ENCODE assay signal across 29 cellular contexts in the genomic region with DNA sequence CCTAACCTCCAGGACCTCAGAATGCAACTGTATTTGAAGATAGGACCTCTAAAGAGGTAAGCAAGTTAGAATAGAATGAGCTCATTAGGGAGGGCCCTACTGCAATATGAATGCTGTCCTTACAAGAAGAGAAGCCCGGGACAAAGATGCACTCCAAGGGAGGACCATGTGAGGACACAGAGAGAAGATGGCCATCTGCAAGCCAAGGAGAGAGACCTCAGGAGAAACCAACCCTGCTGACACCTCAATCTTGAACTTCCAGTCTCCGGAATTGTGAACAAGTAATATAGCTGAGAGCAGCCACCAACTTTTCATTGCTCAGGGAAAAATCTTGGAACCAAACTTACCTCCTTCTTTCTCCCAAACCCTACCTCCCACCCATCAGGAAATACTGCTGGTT. TPM values are rescaled to one million over a fixed set of nuclear protein-coding genes. Genes with fewer than 3 reads are reported as not detected.
DNase-seq lines count a peak whose midpoint lies in the region; TF ChIP-seq lines count a peak whose summit lies in the region.
"Had no signal": no experiment of that assay in that cellular context is flagged by ENCODE, and none has a peak within 500 bp of the region (broad histone marks: within the 10 kb centered on the region; RNA-seq: fewer than 3 reads in every experiment).

No MANE protein-coding gene starts in this region.

- no peaks in the 10 kb centered on the region for H3K27me3 ChIP-seq in esophagus muscularis mucosa
- H3K27me3 ChIP-seq: BE2C; BLaER1; BLaER1 treated with 17β-estradiol and CSF1 and Interleukin-3, amounts not matched to agents 10 nM and 100 nM had no signal

- H3K9me3 ChIP-seq in HEK293 (ENCODE audit: control insufficient read depth, insufficient read depth, low read depth, low read length) (no peaks in the 10 kb centered on the region), esophagus muscularis mucosa (no peaks in the 10 kb centered on the region)
- H3K9me3 ChIP-seq: A549, BE2C, BLaER1, Caco-2 had no signal

- POLR2A ChIA-PET in HEK293 (lab: Yijun Ruan, JAX) (interaction anchor here (1.2 kb wide), 1 partner anchor 15 kb away, joined by 3 read pairs; no protein-coding TSS in a partner anchor), GM10248 (lab: Yijun Ruan, JAX) (no interaction called here)

- WGBS in esophagus muscularis mucosa: 96% methylated on average over 2 of the region's 2 CpGs

- H3K36me3 ChIP-seq in HEK293 (ENCODE audit: control insufficient read depth in 2 of 2, insufficient read depth in 1 of 2, low read length in 2 of 2): no peaks in the 10 kb centered on the region
- H3K36me3 ChIP-seq in esophagus muscularis mucosa: no peaks in the 10 kb centered on the region
- H3K36me3 ChIP-seq: BE2C; BLaER1; BLaER1 treated with 17β-estradiol and CSF1 and Interleukin-3, amounts not matched to agents 10 nM and 100 nM had no signal

- peak; percentile 68 for DNase-seq in esophagus muscularis mucosa (ENCODE audit: extremely low spot score)
- no peak for DNase-seq in GM20000 (ENCODE audit: low spot score)
- no peak for DNase-seq in GM10248 (ENCODE audit: extremely low spot score)
- DNase-seq: 8988T; ACHN; AML-193; BE2C; C1 segment of cervical spinal cord; Caco-2; Calu3; CD4-positive, alpha-beta memory T cell; CD4-positive, alpha-beta T cell; CD4-positive, CD25-positive, alpha-beta regulatory T cell; CD8-positive, alpha-beta memory T cell; CD8-positive, alpha-beta T cell; COR-L47; DMS 273 treated with DMSO at 0.1 percent for 48 hours; DMS153; DMS53; DMS79; DMS79 treated with DMSO at 0.1 percent for 48 hours; DND-41; EL had no signal

- no peak for TF ChIP-seq EP300 in esophagus muscularis mucosa (IDR thresholded peaks at IDR 0.05)

- H3K4me1 ChIP-seq in HEK293 (ENCODE audit: control insufficient read depth, insufficient read depth, low read length) (no peaks in the 10 kb centered on the region), esophagus muscularis mucosa (no peaks in the 10 kb centered on the region)
- H3K4me1 ChIP-seq: A549, BE2C, Caco-2 had no signal

- H3K27ac ChIP-seq in HEK293 (ENCODE audit: extremely low read depth, low read depth, low read length) (no peak overlapping the region), esophagus muscularis mucosa (replicated peaks in 1 of 4) (no peak overlapping the region)
- H3K27ac ChIP-seq: 22Rv1; A549; BLaER1; BLaER1 treated with 17β-estradiol and CSF1 and Interleukin-3, amounts not matched to agents 10 nM and 100 nM; C4-2B had no signal

- TF ChIP-seq CTCF in HEK293 (tag by site-specific recombination; IDR thresholded peaks at IDR 0.05): no peak
- TF ChIP-seq CTCF in esophagus muscularis mucosa (IDR thresholded peaks at IDR 0.05): no peak
- TF ChIP-seq CTCF in GM20000 (IDR thresholded peaks at IDR 0.05; ENCODE audit: extremely low read depth, missing control alignments): no peak
- no peak for TF ChIP-seq CTCF in GM10248 (IDR thresholded peaks at IDR 0.05; ENCODE audit: control extremely low read depth, extremely low read depth, low read depth, missing control alignments)

- H3K4me3 ChIP-seq in HEK293 (ENCODE audit: low read depth, low read length) (no peak overlapping the region), esophagus muscularis mucosa (no peak overlapping the region)
- H3K4me3 ChIP-seq: A549; BLaER1; BLaER1 treated with 17β-estradiol and CSF1 and Interleukin-3, amounts not matched to agents 10 nM and 100 nM had no signal

- CTCF ChIA-PET in HEK293 (lab: Yijun Ruan, JAX) (no interaction called here), GM10248 (lab: Yijun Ruan, JAX) (no interaction called here)

- intact Hi-C loops in esophagus muscularis mucosa (cut with DNase I): no loop called here

- no peak for TF ChIP-seq POLR2A in esophagus muscularis mucosa (IDR thresholded peaks at IDR 0.05; ENCODE audit: low read depth)

TF ChIP-seq in HEK293, 187 proteins besides CTCF, POLR2A, EP300 and RAD21:
- peak; percentile 63 for TF ChIP-seq ZNF548 (tag by site-specific recombination; IDR thresholded peaks at IDR 0.05)
- no peak for TF ChIP-seq GLIS1 (tag by site-specific recombination; IDR thresholded peaks at IDR 0.05)
- TF ChIP-seq, protein P1, sequence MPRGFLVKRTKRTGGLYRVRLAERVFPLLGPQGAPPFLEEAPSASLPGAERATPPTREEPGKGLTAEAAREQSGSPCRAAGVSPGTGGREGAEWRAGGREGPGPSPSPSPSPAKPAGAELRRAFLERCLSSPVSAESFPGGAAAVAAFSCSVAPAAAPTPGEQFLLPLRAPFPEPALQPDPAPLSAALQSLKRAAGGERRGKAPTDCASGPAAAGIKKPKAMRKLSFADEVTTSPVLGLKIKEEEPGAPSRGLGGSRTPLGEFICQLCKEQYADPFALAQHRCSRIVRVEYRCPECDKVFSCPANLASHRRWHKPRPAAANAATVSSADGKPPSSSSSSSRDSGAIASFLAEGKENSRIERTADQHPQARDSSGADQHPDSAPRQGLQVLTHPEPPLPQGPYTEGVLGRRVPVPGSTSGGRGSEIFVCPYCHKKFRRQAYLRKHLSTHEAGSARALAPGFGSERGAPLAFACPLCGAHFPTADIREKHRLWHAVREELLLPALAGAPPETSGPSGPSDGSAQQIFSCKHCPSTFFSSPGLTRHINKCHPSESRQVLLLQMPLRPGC (tag by site-specific recombination; IDR thresholded peaks at IDR 0.05): no peak
- no peak for TF ChIP-seq EGR2 (tag by site-specific recombination; IDR thresholded peaks at IDR 0.05; ENCODE audit: low read depth)
TF ChIP-seq in HEK293: peak in this region for 1.

RNA-seq across cellular contexts. Expression of gene GALNT2, which starts 15.0 kb away (rescaled TPM):
- 100 to 1,000 TPM in 3 of 4 donors, 10 to 100 TPM in 1; 89.6 to 145 (median 129) TPM for total RNA-seq in esophagus muscularis mucosa
